ENCODE assay signal across 18 cellular contexts in the genomic region with DNA sequence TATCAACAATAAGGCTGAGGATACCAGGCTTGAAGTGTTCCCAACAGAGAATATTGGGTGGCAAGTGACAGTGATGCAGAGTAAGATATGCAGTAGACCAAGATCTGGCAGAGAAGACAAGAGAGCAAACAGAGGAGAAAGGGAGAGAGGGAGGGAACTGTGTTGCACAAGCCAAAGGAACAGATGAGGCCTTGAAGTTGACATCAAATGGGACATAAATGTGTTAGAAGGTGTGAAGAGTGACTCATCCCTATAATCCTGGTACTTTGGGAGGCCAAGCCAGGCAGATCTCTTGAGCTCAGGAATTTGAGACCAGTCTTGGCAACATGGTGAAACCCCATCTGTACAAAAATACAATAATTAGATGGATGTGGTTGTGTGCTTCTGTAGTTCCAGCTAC.
"Had no signal": no experiment of that assay in that cellular context is flagged by ENCODE, and none has a peak within 500 bp of the region (broad histone marks: within the 10 kb centered on the region; RNA-seq: fewer than 3 reads in every experiment).

No MANE protein-coding gene starts in this region.

- H3K36me3 Mint-ChIP-seq: stimulated activated effector memory CD8-positive, alpha-beta T cell treated with anti-CD3 and anti-CD28 coated beads, Interleukin-12 subunit alpha, Interleukin-12 subunit beta, amount 100 ng/mL, for 72 hours had no signal

- ATAC-seq: left colon; lower lobe of right lung; stimulated activated effector memory CD8-positive, alpha-beta T cell treated with anti-CD3 and anti-CD28 coated beads, Interleukin-12 subunit alpha, Interleukin-12 subunit beta, amount 100 ng/mL, for 72 hours had no signal

- H3K27ac Mint-ChIP-seq: activated CD4-positive, alpha-beta T cell treated with anti-CD3 and anti-CD28 coated beads, Interleukin-2, amount 10 ng/mL, durations not matched to agents 7 days and 5 days; stimulated activated effector memory CD8-positive, alpha-beta T cell treated with anti-CD3 and anti-CD28 coated beads, Interleukin-12 subunit alpha, Interleukin-12 subunit beta, amount 100 ng/mL, for 72 hours had no signal

- H3K4me1 Mint-ChIP-seq: stimulated activated effector memory CD8-positive, alpha-beta T cell treated with anti-CD3 and anti-CD28 coated beads, Interleukin-12 subunit alpha, Interleukin-12 subunit beta, amount 100 ng/mL, for 72 hours had no signal

- H3K27me3 Mint-ChIP-seq: activated CD4-positive, alpha-beta T cell treated with anti-CD3 and anti-CD28 coated beads, Interleukin-2, amount 10 ng/mL, durations not matched to agents 7 days and 5 days had no signal

- H3K4me3 ChIP-seq: esophagus squamous epithelium, lower lobe of right lung, ovary, thyroid gland had no signal

- DNase-seq: activated CD4-positive, alpha-beta T cell treated with anti-CD3 and anti-CD28 coated beads, Interleukin-2, amount 10 ng/mL, durations not matched to agents 7 days and 5 days; activated CD4-positive, CD25-positive, alpha-beta regulatory T cell; activated CD8-positive, alpha-beta memory T cell treated with anti-CD3 and anti-CD28 coated beads for 24 hours; activated naive CD4-positive, alpha-beta T cell; aorta; cortex of kidney; effector CD4-positive, alpha-beta T cell; esophagus squamous epithelium; head of caudate nucleus; left colon; lower lobe of right lung; midbrain; ovary; stimulated activated CD4-positive, alpha-beta T cell treated with anti-CD3 and anti-CD28 coated beads, Interleukin-12 subunit alpha, Interleukin-12 subunit beta, amount 100 ng/mL, for 4 hours; stimulated activated CD4-positive, alpha-beta T cell treated with anti-CD3 and anti-CD28 coated beads, Interleukin-2, amount 100 ng/mL, for 24 hours; T-helper 2 cell; thyroid gland had no signal

- H3K4me3 Mint-ChIP-seq: activated CD4-positive, alpha-beta T cell treated with anti-CD3 and anti-CD28 coated beads, Interleukin-2, amount 10 ng/mL, durations not matched to agents 7 days and 5 days; stimulated activated effector memory CD8-positive, alpha-beta T cell treated with anti-CD3 and anti-CD28 coated beads, Interleukin-12 subunit alpha, Interleukin-12 subunit beta, amount 100 ng/mL, for 72 hours had no signal
